In genomic region chr7:115475774-115476407, GRCh38 we compare ENCODE assay signal across 8 cellular contexts.
DNase-seq lines count a peak whose midpoint lies in the region; ATAC-seq and TF ChIP-seq lines count a peak whose summit lies in the region.

No MANE protein-coding gene starts in this region.

- intact Hi-C loops in Right ventricle myocardium superior (cut with DNase I) (no loop called here), left ventricle myocardium inferior (cut with micrococcal nuclease) (no loop called here), transverse colon (cut with DNase I; ENCODE audit: low total_unique reads) (no loop called here)

- no peak for TF ChIP-seq POLR2A in transverse colon (IDR thresholded peaks at IDR 0.05)

- peak; percentile 35 to 40 for DNase-seq in cardiac muscle cell (ENCODE audit: low read depth in 1 of 2, low spot score in 1 of 2)
- DNase-seq in Right ventricle myocardium superior, result no peak
- DNase-seq in NCI-H748 treated with DMSO at 0.1 percent for 48 hours (lab: John Stamatoyannopoulos, UW), result peak; percentile 53
- no peak for DNase-seq in left ventricle myocardium inferior
- peak; percentile 15 for DNase-seq in transverse colon
- no peak for DNase-seq in CD1c-positive myeloid dendritic cell (ENCODE audit: extremely low spot score)
- no peak for DNase-seq in COLO829 (ENCODE audit: low spot score)
- no peak for DNase-seq in C1 segment of cervical spinal cord (lab: John Stamatoyannopoulos, UW)

- H3K9me3 ChIP-seq in cardiac muscle cell (ENCODE audit: low read depth) (no peaks in the 10 kb centered on the region), left ventricle myocardium inferior (replicated peaks) (no peaks in the 10 kb centered on the region), transverse colon (no peaks in the 10 kb centered on the region)

- H3K27me3 ChIP-seq in cardiac muscle cell (peaks cover 36% of the 10 kb centered on the region), left ventricle myocardium inferior (ENCODE audit: low read depth) (peaks cover 64% of the 10 kb centered on the region), transverse colon (peaks cover 24% of the 10 kb centered on the region)

- no peak overlapping the region for H3K4me3 ChIP-seq in cardiac muscle cell
- no peak overlapping the region for H3K4me3 ChIP-seq in left ventricle myocardium inferior
- H3K4me3 ChIP-seq in transverse colon, result peak overlapping the region in 1 of 4 donors; percentile 67

- TF ChIP-seq EP300 in transverse colon (IDR thresholded peaks at IDR 0.05; ENCODE audit: low read depth), result no peak

- 67 to 72% methylated on average over 11 to 14 of the region's 14 CpGs for WGBS in transverse colon (ENCODE audit: low coverage in 1 of 2), 2 donors

- H3K27ac ChIP-seq in cardiac muscle cell, result no peak overlapping the region
- no peak overlapping the region for H3K27ac ChIP-seq in left ventricle myocardium inferior (replicated peaks)
- H3K27ac ChIP-seq in transverse colon, result no peak overlapping the region

- no peak for ATAC-seq in Right ventricle myocardium superior (ENCODE audit: poor library complexity)

- TF ChIP-seq CTCF in cardiac muscle cell (IDR thresholded peaks at IDR 0.05; ENCODE audit: low read depth, low read length) (peak; percentile 19), left ventricle myocardium inferior (IDR thresholded peaks at IDR 0.05; ENCODE audit: borderline replicate concordance) (peak; percentile 39), transverse colon (IDR thresholded peaks at IDR 0.05) (peak in 2 of 5 experiments; percentile 14 to 16)

- H3K4me1 ChIP-seq in cardiac muscle cell (ENCODE audit: low read depth), result peaks cover 4% of the 10 kb centered on the region
- peaks cover 16% of the 10 kb centered on the region for H3K4me1 ChIP-seq in left ventricle myocardium inferior
- H3K4me1 ChIP-seq in transverse colon, result peaks cover 0 to 16% (median 11%) of the 10 kb centered on the region in 4 donors

- H3K36me3 ChIP-seq in cardiac muscle cell (no peaks in the 10 kb centered on the region), left ventricle myocardium inferior (no peaks in the 10 kb centered on the region), transverse colon (no peaks in the 10 kb centered on the region)

- in situ Hi-C loops in transverse colon (cut with MboI; ENCODE audit: low pct_ligation_motif_present in 1 of 4, low pct_unique_long_range_greater_than_20kb in 1 of 4, low sequenced_read_pairs in 3 of 4), result no loop called here

Comparison
In these comparisons a context has a peak if more than half of its experiments do, and no peak if none do; other contexts are left out.
1. DNase-seq: peak in cardiac muscle cell (2 of 2), NCI-H748 treated with DMSO at 0.1 percent for 48 hours (single experiment) and transverse colon (single experiment); none in Right ventricle myocardium superior (single experiment), left ventricle myocardium inferior (single experiment), CD1c-positive myeloid dendritic cell (single experiment), COLO829 (single experiment) and C1 segment of cervical spinal cord (0 of 14).